In the genomic region with DNA sequence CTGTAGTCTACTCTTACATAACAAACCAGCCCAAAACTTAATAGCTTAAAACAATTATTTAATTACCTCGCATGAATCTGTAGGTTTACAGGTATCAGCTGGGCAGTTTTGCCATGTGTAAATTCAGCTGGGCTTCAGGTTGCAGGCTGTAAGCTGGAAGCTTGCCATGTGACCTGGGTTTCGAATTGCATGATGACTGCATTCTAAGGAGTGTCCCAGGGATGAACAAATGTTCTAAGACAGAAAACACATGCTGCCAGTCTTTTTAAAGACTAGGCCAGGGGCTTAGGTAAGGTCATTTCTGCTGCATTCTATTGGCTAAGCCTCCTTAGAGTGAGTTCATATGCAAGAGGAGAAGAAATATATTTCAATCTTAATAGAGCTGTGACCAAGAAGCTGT, we compare ENCODE assay signal across 11 cellular contexts. TPM values are rescaled to one million over a fixed set of nuclear protein-coding genes. Genes with fewer than 3 reads are reported as not detected.
DNase-seq lines count a peak whose midpoint lies in the region; FAIRE-seq and TF ChIP-seq lines count a peak whose summit lies in the region.
"Had no signal": no experiment of that assay in that cellular context is flagged by ENCODE, and none has a peak within 500 bp of the region (broad histone marks: within the 10 kb centered on the region; RNA-seq: fewer than 3 reads in every experiment).

No MANE protein-coding gene starts in this region.

- TF ChIP-seq CTCF in choroid plexus epithelial cell (conservative IDR thresholded peaks at IDR 0.05; ENCODE audit: low read depth, low read length): no peak

- CTCF ChIA-PET in HEK293T (lab: Yijun Ruan, JAX): no interaction called here

- FAIRE-seq in RCC 7860 (lab: Jason Lieb, UNC): no peak
- FAIRE-seq: GM12878 had no signal

- no peak overlapping the region for H3K4me3 ChIP-seq in choroid plexus epithelial cell (ENCODE audit: low read depth, low read length)
- H3K4me3 ChIP-seq: GM12878 had no signal

- POLR2A ChIA-PET in HEK293T (lab: Yijun Ruan, JAX): no interaction called here

- DNase-seq in HEK293T (ENCODE audit: extremely low spot score): peak; percentile 19
- DNase-seq in NCI-H446 treated with DMSO at 0.1 percent for 48 hours (lab: John Stamatoyannopoulos, UW): peak; percentile 15
- DNase-seq in choroid plexus epithelial cell (ENCODE audit: low read depth): peak; percentile 41
- DNase-seq in renal cortical epithelial cell (ENCODE audit: low read depth): peak; percentile 62
- DNase-seq in NCI-H128 (lab: John Stamatoyannopoulos, UW; ENCODE audit: unreplicated experiment): no peak
- DNase-seq in pons (ENCODE audit: low spot score): no peak
- no peak for DNase-seq in RCC 7860 (ENCODE audit: low spot score)
- DNase-seq: immature natural killer cell, naive B cell had no signal

TF ChIP-seq in HEK293T, 16 proteins besides CTCF, POLR2A, EP300 and RAD21:
- TF ChIP-seq SUZ12 (IDR thresholded peaks at IDR 0.05): no peak
- TF ChIP-seq L3MBTL2 (conservative IDR thresholded peaks at IDR 0.05): 0 out of 2 replicates have a peak, but pooled peaks have one; percentile 26

RNA-seq across cellular contexts. Expression of a gene that starts 44.8 kb away (rescaled TPM):
- 0.05 TPM in 1 of 2 replicates, not detected in the other for total RNA-seq in renal cortical epithelial cell
- total RNA-seq: OCI-LY7 had no signal

Comparison
In these comparisons a context has a peak if more than half of its experiments do, and no peak if none do; other contexts are left out.
1. DNase-seq: peak in HEK293T (single experiment), NCI-H446 treated with DMSO at 0.1 percent for 48 hours (single experiment), choroid plexus epithelial cell (single experiment) and renal cortical epithelial cell (single experiment); none in NCI-H128 (single experiment), pons (single experiment) and RCC 7860 (single experiment).